ENCODE assay signal across 1 cellular context in the genomic region with DNA sequence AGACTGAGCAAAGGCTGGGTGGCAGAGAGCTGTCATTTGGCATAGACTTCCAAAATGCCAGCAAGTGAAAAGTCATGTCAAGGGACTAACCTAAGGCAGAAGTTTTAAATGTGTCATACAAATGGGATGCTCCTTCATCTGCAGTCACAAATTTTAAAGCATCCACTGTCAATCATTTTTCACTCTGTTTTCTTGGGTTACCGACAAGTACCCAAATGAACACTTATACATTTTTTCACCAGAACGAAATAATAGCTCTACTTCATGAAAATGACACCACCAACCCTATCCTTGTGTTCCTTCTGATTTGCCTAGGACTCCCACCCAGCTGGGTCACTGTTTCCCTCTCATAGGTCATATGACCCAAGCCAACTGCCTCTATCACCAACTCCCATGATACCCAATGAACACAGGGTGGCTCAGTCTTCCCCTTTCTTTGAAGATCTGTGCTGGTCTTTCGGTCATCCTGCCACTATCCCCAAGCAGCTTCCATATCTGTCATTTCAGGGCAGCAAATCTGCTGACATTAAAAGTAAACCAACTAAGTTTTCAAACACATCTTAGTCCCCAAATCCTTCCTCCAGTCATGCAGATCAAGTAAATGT.
TF ChIP-seq lines count a peak whose summit lies in the region.

No MANE protein-coding gene starts in this region.

TF ChIP-seq in GM23338, 12 proteins besides CTCF, POLR2A, EP300 and RAD21 (continued from another document):
- TF ChIP-seq ZNF462 (CRISPR knock-in tag; IDR thresholded peaks at IDR 0.05) (no peak), CREB1 (CRISPR knock-in tag; IDR thresholded peaks at IDR 0.05; ENCODE audit: low read depth) (no peak), ZNF114 (CRISPR knock-in tag; IDR thresholded peaks at IDR 0.05) (no peak), ZNF331 (CRISPR knock-in tag; IDR thresholded peaks at IDR 0.05; ENCODE audit: low read depth) (no peak), EZH2 (IDR thresholded peaks at IDR 0.05; ENCODE audit: low read depth, unreplicated experiment) (no peak), REST (IDR thresholded peaks at IDR 0.05; ENCODE audit: unreplicated experiment) (no peak), POLR2AphosphoS5 (IDR thresholded peaks at IDR 0.05; ENCODE audit: low read depth) (no peak), JUNB (IDR thresholded peaks at IDR 0.05; ENCODE audit: unreplicated experiment) (no peak)
TF ChIP-seq in GM23338: peak in this region for 0.
